Comparison of ENCODE assay signal across 15 cellular contexts in genomic region chr3:185657211-185657610, GRCh38.
A peak's percentile ranks its signal among the peaks of the same experiment; 100 is the strongest.
DNase-seq lines count a peak whose midpoint lies in the region; ATAC-seq and TF ChIP-seq lines count a peak whose summit lies in the region.
"Had no signal": no experiment of that assay in that cellular context is flagged by ENCODE, and none has a peak within 500 bp of the region (broad histone marks: within the 10 kb centered on the region; RNA-seq: fewer than 3 reads in every experiment).

No MANE protein-coding gene starts in this region.

- no peak for ATAC-seq in left lung
- ATAC-seq in activated T-cell treated with anti-CD3 and anti-CD28 coated beads, Interleukin-2, amount 50 U/mL, for 4 hours = no peak
- no peak for ATAC-seq in GM19328 (IDR thresholded peaks at IDR 0.05; ENCODE audit: unreplicated experiment)
- ATAC-seq: stimulated activated naive CD8-positive, alpha-beta T cell treated with anti-CD3 and anti-CD28 coated beads, Interleukin-15, Interleukin-2, amounts not matched to agents 100 U/mL and 50 U/mL, for 24 hours had no signal

- peak overlapping the region; percentile 56 for H3K4me2 ChIP-seq in GM23248 (ENCODE audit: unreplicated experiment)
- peak overlapping the region; percentile 55 for H3K4me2 ChIP-seq in smooth muscle cell

- no peaks in the 10 kb centered on the region for H3K27me3 ChIP-seq in GM23248 (replicated peaks; ENCODE audit: insufficient read depth)
- no peaks in the 10 kb centered on the region for H3K27me3 ChIP-seq in brain microvascular endothelial cell (replicated peaks)
- H3K27me3 ChIP-seq in left lung = no peaks in the 10 kb centered on the region
- no peaks in the 10 kb centered on the region for H3K27me3 ChIP-seq in smooth muscle cell (ENCODE audit: low read depth)
- H3K27me3 ChIP-seq: neutrophil, spleen had no signal

- CTCF ChIA-PET in Calu3 (lab: Charles Lee) = interaction anchor here (0.6 kb wide), 1 partner anchor 373 kb away, joined by 7 read pairs; no protein-coding TSS in a partner anchor

- WGBS in GM23248 (ENCODE audit: low coverage in 1 of 2, low lambda C conversion rate in 2 of 2, missing lambda C conversion rate in 2 of 2), 2 experiments = 95 to 98% methylated on average over 12 of the region's 12 CpGs
- WGBS in smooth muscle cell (ENCODE audit: low lambda C conversion rate) = 96% methylated on average over 12 of the region's 12 CpGs

- intact Hi-C loops in left lung (cut with DNase I) (no loop called here), Calu3 (cut with micrococcal nuclease; ENCODE audit: unreplicated experiment) (no loop called here)

- peak overlapping the region; percentile 98 for H3K27ac ChIP-seq in GM23248
- peak overlapping the region; percentile 89 for H3K27ac ChIP-seq in brain microvascular endothelial cell
- H3K27ac ChIP-seq in left lung = peak overlapping the region; percentile 39 to 58
- H3K27ac ChIP-seq in smooth muscle cell (ENCODE audit: low read depth) = peak overlapping the region; percentile 97
- H3K27ac ChIP-seq: neutrophil, SK-N-MC had no signal

- H3K36me3 ChIP-seq in GM23248 (ENCODE audit: low read depth) (peaks cover 28% of the 10 kb centered on the region), brain microvascular endothelial cell (replicated peaks) (peaks cover 45% of the 10 kb centered on the region), left lung (peaks cover 0 to 3% of the 10 kb centered on the region in 2 donors), smooth muscle cell (ENCODE audit: low read depth) (peaks cover 3% of the 10 kb centered on the region)
- H3K36me3 ChIP-seq: neutrophil, spleen had no signal

- TF ChIP-seq CTCF in brain microvascular endothelial cell (IDR thresholded peaks at IDR 0.05; ENCODE audit: low read depth, low read length, missing control alignments) (no peak), left lung (IDR thresholded peaks at IDR 0.05) (no peak), smooth muscle cell (IDR thresholded peaks at IDR 0.05; ENCODE audit: borderline replicate concordance, insufficient read depth, poor library complexity, severe bottlenecking) (no peak), Calu3 (IDR thresholded peaks at IDR 0.05; ENCODE audit: unreplicated experiment) (no peak)

- DNase-seq in GM23248 (no peak), brain microvascular endothelial cell (no peak), left lung (no peak), smooth muscle cell (lab: John Stamatoyannopoulos, UW; ENCODE audit: unreplicated experiment) (no peak), Calu3 (no peak), AML-193 (lab: John Stamatoyannopoulos, UW) (no peak)
- DNase-seq in activated T-cell treated with anti-CD3 and anti-CD28 coated beads, Interleukin-2, amount 50 U/mL, for 4 hours = no peak
- DNase-seq: activated CD4-positive, alpha-beta memory T cell treated with anti-CD3 and anti-CD28 coated beads for 36 hours; NCI-H1694; NCI-H446 treated with DMSO at 0.1 percent for 48 hours; spleen; stimulated activated naive CD8-positive, alpha-beta T cell treated with anti-CD3 and anti-CD28 coated beads, Interleukin-15, Interleukin-2, amounts not matched to agents 100 U/mL and 50 U/mL, for 24 hours had no signal

- peaks cover 61% of the 10 kb centered on the region for H3F3A ChIP-seq in GM23248 (ENCODE audit: insufficient read depth)
- H3F3A ChIP-seq in smooth muscle cell (ENCODE audit: low read depth) = peaks cover 50% of the 10 kb centered on the region

- H3K27ac Mint-ChIP-seq in Calu3 (ENCODE audit: unreplicated experiment) = no peak overlapping the region
- H3K27ac Mint-ChIP-seq: activated CD4-positive, alpha-beta memory T cell treated with anti-CD3 and anti-CD28 coated beads for 36 hours had no signal

- H4K20me1 ChIP-seq in GM23248 (ENCODE audit: insufficient read depth) (no peaks in the 10 kb centered on the region), smooth muscle cell (ENCODE audit: low read depth) (peaks cover 75% of the 10 kb centered on the region)

- H3K9me3 ChIP-seq in GM23248 (ENCODE audit: low read depth) (no peaks in the 10 kb centered on the region), left lung (no peaks in the 10 kb centered on the region), smooth muscle cell (replicated peaks; ENCODE audit: low read depth) (no peaks in the 10 kb centered on the region)
- H3K9me3 ChIP-seq: neutrophil, spleen had no signal

- no TSS peak for BruUV-seq in Calu3 (replicated peaks; lab: Mats Ljungman, UMichigan)

- H3K4me1 Mint-ChIP-seq in Calu3 (ENCODE audit: low read depth, unreplicated experiment) = peaks cover 12% of the 10 kb centered on the region
- H3K4me1 Mint-ChIP-seq in activated T-cell treated with anti-CD3 and anti-CD28 coated beads, Interleukin-2, amount 50 U/mL, for 4 hours (ENCODE audit: low read depth) = peaks cover 5% of the 10 kb centered on the region

- H2AFZ ChIP-seq in GM23248 = no peak overlapping the region
- no peak overlapping the region for H2AFZ ChIP-seq in smooth muscle cell (ENCODE audit: low read depth)

- in situ Hi-C loops in GM23248 (cut with MboI) (no loop called here), brain microvascular endothelial cell (cut with HindIII; ENCODE audit: low pct_ligation_motif_present, low sequenced_read_pairs) (no loop called here)

- H3K4me3 ChIP-seq in GM23248 = no peak overlapping the region
- no peak overlapping the region for H3K4me3 ChIP-seq in brain microvascular endothelial cell (ENCODE audit: low read depth, low read length)
- H3K4me3 ChIP-seq in left lung = no peak overlapping the region
- H3K4me3 ChIP-seq in smooth muscle cell = no peak overlapping the region
- H3K4me3 ChIP-seq: SK-N-MC, spleen had no signal

- H3K27me3 Mint-ChIP-seq in Calu3 (ENCODE audit: unreplicated experiment) = no peaks in the 10 kb centered on the region
- peaks cover 6% of the 10 kb centered on the region for H3K27me3 Mint-ChIP-seq in activated T-cell treated with anti-CD3 and anti-CD28 coated beads, Interleukin-2, amount 50 U/mL, for 4 hours (ENCODE audit: low read depth)

- H3K4me1 ChIP-seq in GM23248 (ENCODE audit: insufficient read depth) (peaks cover 48% of the 10 kb centered on the region), left lung (peaks cover 4 to 16% of the 10 kb centered on the region in 2 donors), smooth muscle cell (ENCODE audit: low read depth) (peaks cover 5% of the 10 kb centered on the region)

- peak overlapping the region; percentile 80 for H3K9ac ChIP-seq in GM23248
- H3K9ac ChIP-seq in smooth muscle cell (ENCODE audit: low read depth) = peak overlapping the region; percentile 72

- H3K79me2 ChIP-seq in GM23248 (ENCODE audit: insufficient read depth) (no peaks in the 10 kb centered on the region), smooth muscle cell (ENCODE audit: low read depth) (peaks cover 5% of the 10 kb centered on the region)

- H3K9me3 Mint-ChIP-seq in Calu3 (ENCODE audit: low read depth, unreplicated experiment) = no peaks in the 10 kb centered on the region
- no peaks in the 10 kb centered on the region for H3K9me3 Mint-ChIP-seq in activated T-cell treated with anti-CD3 and anti-CD28 coated beads, Interleukin-2, amount 50 U/mL, for 4 hours
- H3K9me3 Mint-ChIP-seq: activated CD4-positive, alpha-beta memory T cell treated with anti-CD3 and anti-CD28 coated beads for 36 hours had no signal

- no peak overlapping the region for H3K4me3 Mint-ChIP-seq in Calu3 (ENCODE audit: low read depth, unreplicated experiment)
- no peak overlapping the region for H3K4me3 Mint-ChIP-seq in activated T-cell treated with anti-CD3 and anti-CD28 coated beads, Interleukin-2, amount 50 U/mL, for 4 hours
- H3K4me3 Mint-ChIP-seq: activated CD4-positive, alpha-beta memory T cell treated with anti-CD3 and anti-CD28 coated beads for 36 hours had no signal

- peaks cover 78% of the 10 kb centered on the region for H3K36me3 Mint-ChIP-seq in Calu3 (ENCODE audit: insufficient read depth, unreplicated experiment)
- no peaks in the 10 kb centered on the region for H3K36me3 Mint-ChIP-seq in activated T-cell treated with anti-CD3 and anti-CD28 coated beads, Interleukin-2, amount 50 U/mL, for 4 hours (ENCODE audit: insufficient read depth)
- H3K36me3 Mint-ChIP-seq: activated CD4-positive, alpha-beta memory T cell treated with anti-CD3 and anti-CD28 coated beads for 36 hours had no signal

- no peaks in the 10 kb centered on the region for H3K9me2 ChIP-seq in GM23248 (ENCODE audit: insufficient read depth)
